ENCODE assay signal across 1 cellular context in the genomic region with DNA sequence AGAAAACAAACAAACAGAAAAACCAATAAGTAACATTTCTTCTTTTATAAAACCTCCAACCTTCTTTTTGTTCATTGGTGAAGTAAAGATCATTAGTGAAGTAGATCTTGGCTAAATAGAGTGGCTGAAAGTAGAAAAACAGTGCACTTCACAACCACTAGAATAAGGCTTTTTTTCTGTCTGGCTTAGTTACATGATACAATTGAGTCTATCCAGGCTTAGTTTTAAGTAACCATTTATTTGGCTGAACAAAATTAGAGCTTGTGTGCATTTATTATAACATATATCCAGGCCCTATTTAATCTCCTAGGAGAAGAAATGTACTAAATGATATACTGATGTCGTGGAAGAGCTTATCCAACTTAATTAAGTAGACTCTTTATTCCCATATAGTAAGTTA.
TF ChIP-seq lines count a peak whose summit lies in the region.

No MANE protein-coding gene starts in this region.

TF ChIP-seq in GM12878, 131 proteins besides CTCF, POLR2A, EP300 and RAD21 (continued from another document):
- TF ChIP-seq, protein P1, sequence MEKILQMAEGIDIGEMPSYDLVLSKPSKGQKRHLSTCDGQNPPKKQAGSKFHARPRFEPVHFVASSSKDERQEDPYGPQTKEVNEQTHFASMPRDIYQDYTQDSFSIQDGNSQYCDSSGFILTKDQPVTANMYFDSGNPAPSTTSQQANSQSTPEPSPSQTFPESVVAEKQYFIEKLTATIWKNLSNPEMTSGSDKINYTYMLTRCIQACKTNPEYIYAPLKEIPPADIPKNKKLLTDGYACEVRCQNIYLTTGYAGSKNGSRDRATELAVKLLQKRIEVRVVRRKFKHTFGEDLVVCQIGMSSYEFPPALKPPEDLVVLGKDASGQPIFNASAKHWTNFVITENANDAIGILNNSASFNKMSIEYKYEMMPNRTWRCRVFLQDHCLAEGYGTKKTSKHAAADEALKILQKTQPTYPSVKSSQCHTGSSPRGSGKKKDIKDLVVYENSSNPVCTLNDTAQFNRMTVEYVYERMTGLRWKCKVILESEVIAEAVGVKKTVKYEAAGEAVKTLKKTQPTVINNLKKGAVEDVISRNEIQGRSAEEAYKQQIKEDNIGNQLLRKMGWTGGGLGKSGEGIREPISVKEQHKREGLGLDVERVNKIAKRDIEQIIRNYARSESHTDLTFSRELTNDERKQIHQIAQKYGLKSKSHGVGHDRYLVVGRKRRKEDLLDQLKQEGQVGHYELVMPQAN (conservative IDR thresholded peaks at IDR 0.05) = no peak
- no peak for TF ChIP-seq KLF5 (IDR thresholded peaks at IDR 0.05; ENCODE audit: partially characterized antibody)
- TF ChIP-seq MTA3 (IDR thresholded peaks at IDR 0.05; ENCODE audit: borderline replicate concordance, low read length) = no peak
- no peak for TF ChIP-seq NRF1 (conservative IDR thresholded peaks at IDR 0.05; ENCODE audit: low read depth, low read length)
- no peak for TF ChIP-seq MYC (IDR thresholded peaks at IDR 0.05; ENCODE audit: insufficient read depth, insufficient read length, insufficient replicate concordance, low read length, severe bottlenecking)
TF ChIP-seq in GM12878: peak in this region for 0.
